In genomic region chr5:53039855-53040254, GRCh38 we compare ENCODE assay signal across 18 cellular contexts. TPM values are rescaled to one million over a fixed set of nuclear protein-coding genes. Genes with fewer than 3 reads are reported as not detected.
DNase-seq lines count a peak whose midpoint lies in the region; ATAC-seq and TF ChIP-seq lines count a peak whose summit lies in the region.
"Had no signal": no experiment of that assay in that cellular context is flagged by ENCODE, and none has a peak within 500 bp of the region (broad histone marks: within the 10 kb centered on the region; RNA-seq: fewer than 3 reads in every experiment).

No MANE protein-coding gene starts in this region.

- TF ChIP-seq CTCF in HEK293 (tag by site-specific recombination; IDR thresholded peaks at IDR 0.05) = no peak
- TF ChIP-seq CTCF in epithelial cell of esophagus (IDR thresholded peaks at IDR 0.05; ENCODE audit: insufficient read depth, low read depth, low read length, missing control alignments) = no peak
- no peak for TF ChIP-seq CTCF in PC-3 (conservative IDR thresholded peaks at IDR 0.05; ENCODE audit: low read depth, low read length)

- CTCF ChIA-PET in activated CD4-positive, alpha-beta memory T cell treated with anti-CD3 and anti-CD28 coated beads, Interleukin-2, amount 10 ng/mL, durations not matched to agents 7 days and 5 days (lab: Charles Lee) = interaction anchor here (0.8 to 2.2 kb wide), 4 partner anchors 8 to 91 kb away, joined by 3 to 10 read pairs (median 4); no protein-coding TSS in a partner anchor
- CTCF ChIA-PET in activated CD4-positive, alpha-beta memory T cell treated with anti-CD3 and anti-CD28 coated beads for 36 hours (lab: Charles Lee) = interaction anchor here (0.6 to 2.7 kb wide), 4 partner anchors 8 to 92 kb away, joined by 3 to 8 read pairs (median 6); no protein-coding TSS in a partner anchor
- CTCF ChIA-PET in HEK293 (lab: Yijun Ruan, JAX) = interaction anchor here (0.5 to 1.6 kb wide), 3 partner anchors 12 to 91 kb away, joined by 3 read pairs; no protein-coding TSS in a partner anchor
- CTCF ChIA-PET in PC-3 (lab: Charles Lee) = no interaction called here

- no peak overlapping the region for H3K4me2 ChIP-seq in PC-3 (ENCODE audit: low read length)
- H3K4me2 ChIP-seq: BLaER1, GM23338 had no signal

- no peaks in the 10 kb centered on the region for H3K27me3 ChIP-seq in PC-3 (ENCODE audit: low read length)
- H3K27me3 ChIP-seq: BLaER1 had no signal

- no peak overlapping the region for H3K27ac ChIP-seq in HEK293 (ENCODE audit: extremely low read depth, low read depth, low read length)
- H3K27ac ChIP-seq in PC-3 (ENCODE audit: low read length) = no peak overlapping the region
- H3K27ac ChIP-seq: BLaER1, KMS-11 had no signal

- peak; percentile 33 for ATAC-seq in T-helper 17 cell
- no peak for ATAC-seq in PC-3
- ATAC-seq: GM23338, HCT116, Right ventricle myocardium inferior had no signal

- no peak overlapping the region for H3K4me3 Mint-ChIP-seq in activated CD4-positive, alpha-beta memory T cell treated with anti-CD3 and anti-CD28 coated beads, Interleukin-2, amount 10 ng/mL, durations not matched to agents 7 days and 5 days
- no peak overlapping the region for H3K4me3 Mint-ChIP-seq in activated CD4-positive, alpha-beta memory T cell treated with anti-CD3 and anti-CD28 coated beads for 36 hours
- H3K4me3 Mint-ChIP-seq in T-helper 17 cell = peak overlapping the region; percentile 53
- H3K4me3 Mint-ChIP-seq: GM23338 had no signal

- no peaks in the 10 kb centered on the region for H4K20me1 ChIP-seq in PC-3 (ENCODE audit: low read length)
- H4K20me1 ChIP-seq: BLaER1 had no signal

- no peaks in the 10 kb centered on the region for H3K9me2 ChIP-seq in PC-3 (replicated peaks; ENCODE audit: low read length)

- H3K27ac Mint-ChIP-seq in activated CD4-positive, alpha-beta memory T cell treated with anti-CD3 and anti-CD28 coated beads, Interleukin-2, amount 10 ng/mL, durations not matched to agents 7 days and 5 days = peak overlapping the region; percentile 87
- no peak overlapping the region for H3K27ac Mint-ChIP-seq in activated CD4-positive, alpha-beta memory T cell treated with anti-CD3 and anti-CD28 coated beads for 36 hours
- H3K27ac Mint-ChIP-seq in T-helper 17 cell = peak overlapping the region; percentile 53
- H3K27ac Mint-ChIP-seq: GM23338 had no signal

- peaks cover 52% of the 10 kb centered on the region for H3K79me2 ChIP-seq in PC-3 (ENCODE audit: low read length)

- H3K4me1 Mint-ChIP-seq in activated CD4-positive, alpha-beta memory T cell treated with anti-CD3 and anti-CD28 coated beads, Interleukin-2, amount 10 ng/mL, durations not matched to agents 7 days and 5 days = peaks cover 83% of the 10 kb centered on the region
- H3K4me1 Mint-ChIP-seq in activated CD4-positive, alpha-beta memory T cell treated with anti-CD3 and anti-CD28 coated beads for 36 hours (ENCODE audit: low read depth) = peaks cover 40% of the 10 kb centered on the region
- peaks cover 17% of the 10 kb centered on the region for H3K4me1 Mint-ChIP-seq in T-helper 17 cell
- H3K4me1 Mint-ChIP-seq: GM23338 had no signal

- no peaks in the 10 kb centered on the region for H3K9me3 Mint-ChIP-seq in activated CD4-positive, alpha-beta memory T cell treated with anti-CD3 and anti-CD28 coated beads, Interleukin-2, amount 10 ng/mL, durations not matched to agents 7 days and 5 days
- H3K9me3 Mint-ChIP-seq in activated CD4-positive, alpha-beta memory T cell treated with anti-CD3 and anti-CD28 coated beads for 36 hours = no peaks in the 10 kb centered on the region
- H3K9me3 Mint-ChIP-seq: GM23338 had no signal

- peaks cover 5% of the 10 kb centered on the region for H3F3A ChIP-seq in PC-3 (ENCODE audit: low read length, unreplicated experiment)

- peaks cover 50% of the 10 kb centered on the region for H3K36me3 Mint-ChIP-seq in activated CD4-positive, alpha-beta memory T cell treated with anti-CD3 and anti-CD28 coated beads, Interleukin-2, amount 10 ng/mL, durations not matched to agents 7 days and 5 days (ENCODE audit: low read depth)
- no peaks in the 10 kb centered on the region for H3K36me3 Mint-ChIP-seq in activated CD4-positive, alpha-beta memory T cell treated with anti-CD3 and anti-CD28 coated beads for 36 hours
- H3K36me3 Mint-ChIP-seq in T-helper 17 cell (ENCODE audit: low read depth) = no peaks in the 10 kb centered on the region

- intact Hi-C loops in activated CD4-positive, alpha-beta memory T cell treated with anti-CD3 and anti-CD28 coated beads for 36 hours (cut with micrococcal nuclease) = no loop called here
- intact Hi-C loops in PC-3 (cut with micrococcal nuclease) = loop anchor here (5.0 kb wide), 1 partner anchor 93 kb away; no protein-coding TSS in a partner anchor

- no peaks in the 10 kb centered on the region for H3K27me3 Mint-ChIP-seq in activated CD4-positive, alpha-beta memory T cell treated with anti-CD3 and anti-CD28 coated beads, Interleukin-2, amount 10 ng/mL, durations not matched to agents 7 days and 5 days
- peaks cover 7% of the 10 kb centered on the region for H3K27me3 Mint-ChIP-seq in activated CD4-positive, alpha-beta memory T cell treated with anti-CD3 and anti-CD28 coated beads for 36 hours
- H3K27me3 Mint-ChIP-seq in T-helper 17 cell = no peaks in the 10 kb centered on the region

- no peak overlapping the region for H2AFZ ChIP-seq in PC-3 (ENCODE audit: low read length)
- H2AFZ ChIP-seq: GM23338 had no signal

- H3K36me3 ChIP-seq in HEK293 (ENCODE audit: control insufficient read depth in 2 of 2, insufficient read depth in 1 of 2, low read length in 2 of 2) = no peaks in the 10 kb centered on the region; a peak in 1 of 3 replicates
- H3K36me3 ChIP-seq in PC-3 (ENCODE audit: low read depth, low read length) = peaks cover 25% of the 10 kb centered on the region
- H3K36me3 ChIP-seq: BLaER1 had no signal

- H3K9me3 ChIP-seq in HEK293 (ENCODE audit: control insufficient read depth, insufficient read depth, low read depth, low read length) (no peaks in the 10 kb centered on the region), T-helper 17 cell (ENCODE audit: control insufficient read depth, low read length, poor library complexity, severe bottlenecking) (no peaks in the 10 kb centered on the region), PC-3 (ENCODE audit: low read length) (no peaks in the 10 kb centered on the region)
- H3K9me3 ChIP-seq: BLaER1 had no signal

- POLR2A ChIA-PET in activated CD4-positive, alpha-beta memory T cell treated with anti-CD3 and anti-CD28 coated beads, Interleukin-2, amount 10 ng/mL, durations not matched to agents 7 days and 5 days (lab: Charles Lee) = interaction anchor here (1.1 to 2.4 kb wide), 4 partner anchors 30 to 51 kb away, joined by 3 to 16 read pairs (median 8); partner anchors contain the start of gene ITGA2
- POLR2A ChIA-PET in activated CD4-positive, alpha-beta memory T cell treated with anti-CD3 and anti-CD28 coated beads for 36 hours (lab: Charles Lee) = interaction anchor here (2.4 kb wide), 1 partner anchor 30 kb away, joined by 10 read pairs; no protein-coding TSS in a partner anchor
- POLR2A ChIA-PET in HEK293 (lab: Yijun Ruan, JAX) (no interaction called here), PC-3 (lab: Charles Lee; ENCODE audit: unreplicated experiment) (interaction anchor here (0.5 kb wide), 1 partner anchor 49 kb away, joined by 3 read pairs; no protein-coding TSS in a partner anchor)

- H3K9ac ChIP-seq in PC-3 (ENCODE audit: low read length) = no peak overlapping the region
- H3K9ac ChIP-seq: BLaER1 had no signal

- H3K4me3 ChIP-seq in HEK293 (ENCODE audit: low read depth, low read length) = no peak overlapping the region
- H3K4me3 ChIP-seq in epithelial cell of esophagus (ENCODE audit: low read length) = no peak overlapping the region
- H3K4me3 ChIP-seq in PC-3 (ENCODE audit: low read length) = no peak overlapping the region
- H3K4me3 ChIP-seq: BLaER1, GM23338 had no signal

- BruUV-seq in PC-3 (replicated peaks; lab: Mats Ljungman, UMichigan) = no TSS peak

- no peak for DNase-seq in activated CD4-positive, alpha-beta memory T cell treated with anti-CD3 and anti-CD28 coated beads, Interleukin-2, amount 10 ng/mL, durations not matched to agents 7 days and 5 days
- DNase-seq in activated CD4-positive, alpha-beta memory T cell treated with anti-CD3 and anti-CD28 coated beads for 36 hours = no peak
- no peak for DNase-seq in T-helper 17 cell
- DNase-seq in epithelial cell of esophagus (ENCODE audit: low read depth) = peak; percentile 51
- DNase-seq in iPS-NIHi7 (ENCODE audit: extremely low spot score) = no peak
- DNase-seq in PC-3 = no peak
- no peak for DNase-seq in DMS53 treated with DMSO at 0.1 percent for 48 hours (lab: John Stamatoyannopoulos, UW; ENCODE audit: unreplicated experiment)
- DNase-seq: GF-D8, NCI-H1048, NCI-H2081 treated with DMSO at 0.1 percent for 48 hours, NCI-H510A, NCI-H774 had no signal

- H3K4me1 ChIP-seq in HEK293 (ENCODE audit: control insufficient read depth, insufficient read depth, low read length) (peaks cover 21% of the 10 kb centered on the region), PC-3 (ENCODE audit: insufficient read depth, low read length) (peaks cover 47% of the 10 kb centered on the region)

TF ChIP-seq in HEK293, 187 proteins besides CTCF, POLR2A, EP300 and RAD21 (continues in another document):
- no peak for TF ChIP-seq HIC1 (tag by site-specific recombination; IDR thresholded peaks at IDR 0.05)
- TF ChIP-seq ZNF114 (tag by site-specific recombination; IDR thresholded peaks at IDR 0.05) = no peak
- TF ChIP-seq ZNF341 (tag by site-specific recombination; IDR thresholded peaks at IDR 0.05; ENCODE audit: low read depth) = no peak
- TF ChIP-seq ZNF549 (tag by site-specific recombination; IDR thresholded peaks at IDR 0.05) = no peak
- no peak for TF ChIP-seq KLF10 (tag by site-specific recombination; IDR thresholded peaks at IDR 0.05)

RNA-seq across cellular contexts. Expression of gene ITGA2, which starts 50.7 kb away (rescaled TPM):
- total RNA-seq in activated CD4-positive, alpha-beta memory T cell treated with anti-CD3 and anti-CD28 coated beads, Interleukin-2, amount 10 ng/mL, durations not matched to agents 7 days and 5 days = 10 to 100 TPM; 10.2 to 11.2 TPM
- total RNA-seq in activated CD4-positive, alpha-beta memory T cell treated with anti-CD3 and anti-CD28 coated beads for 36 hours = 1 to 10 TPM; 2.2 to 2.3 TPM
- total RNA-seq in T-helper 17 cell (1 to 10 TPM in 1 of 2 donors, under 1 TPM in 1; 0.62 to 1.8 TPM), PC-3 (2014; rRNA removed) (32.4 and 36.7 TPM in 2 replicates)
